ENCODE assay signal across 16 cellular contexts in the genomic region with DNA sequence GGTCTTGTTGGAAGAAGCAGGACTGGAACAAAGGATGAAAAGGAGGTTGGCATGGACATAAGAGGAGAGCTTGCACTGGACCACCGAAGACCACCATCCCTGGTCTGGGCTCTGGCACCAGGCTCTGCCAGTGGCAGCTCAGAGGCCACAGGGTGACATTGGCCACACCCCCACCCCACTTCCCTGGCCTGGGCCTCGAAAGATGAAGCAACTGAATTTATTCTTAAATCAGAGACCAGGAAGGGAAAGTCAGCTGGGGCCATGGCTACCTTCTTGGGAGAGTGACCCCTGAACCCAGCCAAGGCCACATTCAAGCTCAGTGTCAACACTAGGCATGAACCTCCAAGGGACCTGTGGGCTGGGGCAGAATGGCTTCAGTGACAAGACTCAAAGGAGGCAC. TPM values are rescaled to one million over a fixed set of nuclear protein-coding genes. Genes with fewer than 3 reads are reported as not detected.
DNase-seq lines count a peak whose midpoint lies in the region; ATAC-seq and TF ChIP-seq lines count a peak whose summit lies in the region.
"Had no signal": no experiment of that assay in that cellular context is flagged by ENCODE, and none has a peak within 500 bp of the region (broad histone marks: within the 10 kb centered on the region; RNA-seq: fewer than 3 reads in every experiment).

No MANE protein-coding gene starts in this region.

- no peak overlapping the region for H3K4me3 Mint-ChIP-seq in stimulated activated effector memory CD8-positive, alpha-beta T cell treated with anti-CD3 and anti-CD28 coated beads, Interleukin-12 subunit alpha, Interleukin-12 subunit beta, amount 100 ng/mL, for 72 hours
- H3K4me3 Mint-ChIP-seq: CD8-positive, alpha-beta T cell; H9 had no signal

- no peak overlapping the region for H2BK120ac ChIP-seq in neuronal stem cell (ENCODE audit: low read depth, low read length)

- no peaks in the 10 kb centered on the region for H3K79me1 ChIP-seq in neuronal stem cell (ENCODE audit: low read depth, low read length)

- no peak overlapping the region for H4K91ac ChIP-seq in neuronal stem cell (ENCODE audit: low read depth, low read length, poor library complexity)

- H2AK5ac ChIP-seq in neuronal stem cell (ENCODE audit: low read depth, low read length), result no peak overlapping the region

- no peak overlapping the region for H2AFZ ChIP-seq in neuronal stem cell (ENCODE audit: low read length)

- H3K9me3 ChIP-seq in right cardiac atrium (ENCODE audit: control insufficient read depth, low read length) (no peaks in the 10 kb centered on the region), neuronal stem cell (replicated peaks in 1 of 2; ENCODE audit: control insufficient read depth in 2 of 2, insufficient read depth in 1 of 2, low read depth in 1 of 2, low read length in 2 of 2) (no peaks in the 10 kb centered on the region), ascending aorta (no peaks in the 10 kb centered on the region)

- H3K9me3 Mint-ChIP-seq in stimulated activated effector memory CD8-positive, alpha-beta T cell treated with anti-CD3 and anti-CD28 coated beads, Interleukin-12 subunit alpha, Interleukin-12 subunit beta, amount 100 ng/mL, for 72 hours, result no peaks in the 10 kb centered on the region
- H3K9me3 Mint-ChIP-seq: CD8-positive, alpha-beta T cell had no signal

- H3K27me3 ChIP-seq in right cardiac atrium (ENCODE audit: control insufficient read depth, insufficient read depth), result no peaks in the 10 kb centered on the region
- H3K27me3 ChIP-seq in neuronal stem cell (ENCODE audit: control insufficient read depth in 3 of 3, insufficient read depth in 3 of 3, low read depth in 1 of 3, low read length in 3 of 3), result no peaks in the 10 kb centered on the region
- H3K27me3 ChIP-seq in ascending aorta, result no peaks in the 10 kb centered on the region

- no peak overlapping the region for H3K4me2 ChIP-seq in neuronal stem cell (ENCODE audit: insufficient read depth, low read length, poor library complexity, severe bottlenecking)

- intact Hi-C loops in cardiac septum (cut with DNase I) (no loop called here), right cardiac atrium (cut with DNase I) (no loop called here), ascending aorta (cut with DNase I) (no loop called here)

- 83% methylated on average over 2 of the region's 2 CpGs for whole genome bisulfite sequencing in right cardiac atrium
- no CpG with 5 or more reads among the region's 2 CpGs for WGBS in neuronal stem cell (ENCODE audit: extremely low coverage in 2 of 2, insufficient read length in 2 of 2, insufficient replicate concordance in 1 of 2), 2 donors

- no peak for TF ChIP-seq CTCF in ascending aorta (IDR thresholded peaks at IDR 0.05)

- H3K27ac ChIP-seq in right cardiac atrium (ENCODE audit: low read length) (no peak overlapping the region), neuronal stem cell (replicated peaks; ENCODE audit: low read length) (no peak overlapping the region), ascending aorta (no peak overlapping the region)

- H3K36me3 Mint-ChIP-seq in stimulated activated effector memory CD8-positive, alpha-beta T cell treated with anti-CD3 and anti-CD28 coated beads, Interleukin-12 subunit alpha, Interleukin-12 subunit beta, amount 100 ng/mL, for 72 hours, result no peaks in the 10 kb centered on the region
- H3K36me3 Mint-ChIP-seq: CD8-positive, alpha-beta T cell had no signal

- ATAC-seq in right cardiac atrium (no peak), left lobe of liver (no peak)
- ATAC-seq in stimulated activated effector memory CD8-positive, alpha-beta T cell treated with anti-CD3 and anti-CD28 coated beads, Interleukin-12 subunit alpha, Interleukin-12 subunit beta, amount 100 ng/mL, for 72 hours, result peak; percentile 27
- ATAC-seq: CD8-positive, alpha-beta T cell had no signal

- H3K18ac ChIP-seq in neuronal stem cell (ENCODE audit: low read length), result no peak overlapping the region

- H4K8ac ChIP-seq in neuronal stem cell (ENCODE audit: low read depth, low read length), result no peak overlapping the region

- no peak overlapping the region for H3K4ac ChIP-seq in neuronal stem cell (ENCODE audit: low read length)

- no peak overlapping the region for H2BK5ac ChIP-seq in neuronal stem cell (ENCODE audit: low read length)

- no peak overlapping the region for H3K23ac ChIP-seq in neuronal stem cell (ENCODE audit: low read depth, low read length, poor library complexity)

- H3K4me3 ChIP-seq in right cardiac atrium (ENCODE audit: low read length) (no peak overlapping the region), neuronal stem cell (ENCODE audit: low read length in 2 of 2) (no peak overlapping the region), ascending aorta (no peak overlapping the region)

- in situ Hi-C loops in ACHN (cut with HindIII; ENCODE audit: low pct_ligation_motif_present, low pct_unique_long_range_greater_than_20kb, low sequenced_read_pairs), result no loop called here

- no peak overlapping the region for H2BK15ac ChIP-seq in neuronal stem cell (ENCODE audit: low read length)

- H3K27ac Mint-ChIP-seq in stimulated activated effector memory CD8-positive, alpha-beta T cell treated with anti-CD3 and anti-CD28 coated beads, Interleukin-12 subunit alpha, Interleukin-12 subunit beta, amount 100 ng/mL, for 72 hours, result no peak overlapping the region
- H3K27ac Mint-ChIP-seq: CD8-positive, alpha-beta T cell had no signal

- H3K4me1 Mint-ChIP-seq in stimulated activated effector memory CD8-positive, alpha-beta T cell treated with anti-CD3 and anti-CD28 coated beads, Interleukin-12 subunit alpha, Interleukin-12 subunit beta, amount 100 ng/mL, for 72 hours, result peaks cover 7% of the 10 kb centered on the region

- H3K4me1 ChIP-seq in right cardiac atrium (ENCODE audit: control insufficient read depth, insufficient read depth, low read length), result no peaks in the 10 kb centered on the region
- peaks cover 2 to 17% of the 10 kb centered on the region in 2 donors for H3K4me1 ChIP-seq in neuronal stem cell (ENCODE audit: control insufficient read depth in 2 of 2, insufficient read depth in 1 of 2, low read depth in 1 of 2, low read length in 2 of 2)
- H3K4me1 ChIP-seq in ascending aorta, result no peaks in the 10 kb centered on the region

- DNase-seq in cardiac septum (ENCODE audit: low spot score), result peak; percentile 38
- DNase-seq in right cardiac atrium, result no peak
- peak; percentile 42 for DNase-seq in left lobe of liver (ENCODE audit: low spot score)
- no peak for DNase-seq in neuronal stem cell (ENCODE audit: low spot score)
- DNase-seq in stimulated activated effector memory CD8-positive, alpha-beta T cell treated with anti-CD3 and anti-CD28 coated beads, Interleukin-12 subunit alpha, Interleukin-12 subunit beta, amount 100 ng/mL, for 72 hours (ENCODE audit: low spot score in 2 of 2), result no peak
- DNase-seq in ACHN, result no peak
- DNase-seq in ascending aorta (ENCODE audit: low spot score in 2 of 2), result no peak
- DNase-seq in AG20443 (ENCODE audit: low spot score), result no peak
- DNase-seq: AML-193; Calu3; CD8-positive, alpha-beta T cell; DMS79 treated with DMSO at 0.1 percent for 48 hours; GF-D8; GOT3; H9 had no signal

- no peaks in the 10 kb centered on the region for H3K36me3 ChIP-seq in neuronal stem cell (replicated peaks in 1 of 2; ENCODE audit: control insufficient read depth in 2 of 2, insufficient read depth in 2 of 2, low read length in 2 of 2)
- H3K36me3 ChIP-seq in ascending aorta, result no peaks in the 10 kb centered on the region

- H3K9ac ChIP-seq in neuronal stem cell (ENCODE audit: low read depth, low read length, poor library complexity), result peak overlapping the region; percentile 1

- no peak overlapping the region for H3K14ac ChIP-seq in neuronal stem cell (ENCODE audit: low read length)

- no peak overlapping the region for H2BK12ac ChIP-seq in neuronal stem cell (ENCODE audit: low read length)

RNA-seq across cellular contexts. Expression of a gene that starts 4.0 kb away (rescaled TPM):
- total RNA-seq in cardiac septum (not detected), right cardiac atrium (under 1 TPM in 1 of 4 donors, not detected in 3; 0.08 TPM), left lobe of liver (8.7 TPM), ascending aorta (not detected)
- 0.02 TPM for polyA plus RNA-seq in right cardiac atrium
- 0.18 TPM for polyA plus RNA-seq in neuronal stem cell (2013, experiment 1 of 2)
- 0.21 TPM for polyA plus RNA-seq in neuronal stem cell (2013, experiment 2 of 2)
- total RNA-seq: CD8-positive, alpha-beta T cell had no signal
- polyA plus RNA-seq: BJ had no signal

Comparison
In these comparisons a context has a peak if more than half of its experiments do, and no peak if none do; other contexts are left out.
1. DNase-seq: peak in cardiac septum (single experiment) and left lobe of liver (single experiment); none in right cardiac atrium (0 of 3), neuronal stem cell (single experiment), stimulated activated effector memory CD8-positive, alpha-beta T cell treated with anti-CD3 and anti-CD28 coated beads, Interleukin-12 subunit alpha, Interleukin-12 subunit beta, amount 100 ng/mL, for 72 hours (0 of 2), ACHN (single experiment), ascending aorta (0 of 2) and AG20443 (single experiment).